ENCODE assay signal across 7 cellular contexts in genomic region chr11:126611438-126611837, GRCh38.
"Had no signal": no experiment of that assay in that cellular context is flagged by ENCODE, and none has a peak within 500 bp of the region (broad histone marks: within the 10 kb centered on the region; RNA-seq: fewer than 3 reads in every experiment).

No MANE protein-coding gene starts in this region.

- H3K4me3 ChIP-seq: GM23338 had no signal

- ATAC-seq: GM23338 had no signal

- DNase-seq: H9, HCEC 1CT, KBM-7 had no signal

- H3K4me2 ChIP-seq: GM23338 had no signal

- H2AFZ ChIP-seq: GM23338 had no signal

- FAIRE-seq: H1, H54, HTR-8/SVneo had no signal
